Comparison of ENCODE assay signal across 8 cellular contexts in the genomic region with DNA sequence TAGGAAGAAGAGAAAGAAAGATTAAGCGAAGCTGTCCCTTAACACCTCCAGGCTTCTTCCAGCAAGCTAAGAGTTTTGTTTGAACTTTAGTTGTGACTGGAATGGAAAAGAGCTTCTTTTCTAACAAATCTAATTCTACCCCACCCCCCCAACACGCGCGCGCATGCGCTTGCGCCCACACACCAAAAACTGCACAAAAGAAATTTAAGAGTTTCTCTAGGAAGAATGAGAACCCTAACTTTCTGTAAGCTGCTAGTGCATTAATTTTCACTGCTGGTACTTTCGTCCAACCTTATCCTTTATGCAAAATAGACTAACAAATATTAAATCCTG. TPM values are rescaled to one million over a fixed set of nuclear protein-coding genes. Genes with fewer than 3 reads are reported as not detected.
DNase-seq lines count a peak whose midpoint lies in the region; FAIRE-seq and TF ChIP-seq lines count a peak whose summit lies in the region.

No MANE protein-coding gene starts in this region.

- H3K4me3 Mint-ChIP-seq in activated naive CD4-positive, alpha-beta T cell treated with anti-CD3 and anti-CD28 coated beads for 36 hours, result peak overlapping the region; percentile 52
- peak overlapping the region; percentile 90 for H3K4me3 Mint-ChIP-seq in type B pancreatic cell

- FAIRE-seq in RCC 7860 (lab: Jason Lieb, UNC), result no peak

- CTCF ChIA-PET in activated naive CD4-positive, alpha-beta T cell treated with anti-CD3 and anti-CD28 coated beads for 36 hours (lab: Charles Lee), result no interaction called here

- H3K36me3 Mint-ChIP-seq in activated naive CD4-positive, alpha-beta T cell treated with anti-CD3 and anti-CD28 coated beads for 36 hours (ENCODE audit: low read depth), result no peaks in the 10 kb centered on the region
- H3K36me3 Mint-ChIP-seq in type B pancreatic cell, result no peaks in the 10 kb centered on the region

- H3K4me1 Mint-ChIP-seq in activated naive CD4-positive, alpha-beta T cell treated with anti-CD3 and anti-CD28 coated beads for 36 hours (ENCODE audit: low read depth), result peaks cover 8% of the 10 kb centered on the region
- H3K4me1 Mint-ChIP-seq in type B pancreatic cell (ENCODE audit: unreplicated experiment), result peaks cover 13% of the 10 kb centered on the region

- peaks cover 36% of the 10 kb centered on the region for H3K27me3 Mint-ChIP-seq in activated naive CD4-positive, alpha-beta T cell treated with anti-CD3 and anti-CD28 coated beads for 36 hours (ENCODE audit: low read depth)
- H3K27me3 Mint-ChIP-seq in type B pancreatic cell, result peaks cover 59% of the 10 kb centered on the region

- H3K27ac Mint-ChIP-seq in activated naive CD4-positive, alpha-beta T cell treated with anti-CD3 and anti-CD28 coated beads for 36 hours, result no peak overlapping the region
- peak overlapping the region; percentile 33 for H3K27ac Mint-ChIP-seq in type B pancreatic cell

- H3K9me3 Mint-ChIP-seq in activated naive CD4-positive, alpha-beta T cell treated with anti-CD3 and anti-CD28 coated beads for 36 hours, result peaks cover 2% of the 10 kb centered on the region
- H3K9me3 Mint-ChIP-seq in type B pancreatic cell, result no peaks in the 10 kb centered on the region

- intact Hi-C loops in activated naive CD4-positive, alpha-beta T cell treated with anti-CD3 and anti-CD28 coated beads for 36 hours (cut with micrococcal nuclease), result no loop called here

- DNase-seq in activated naive CD4-positive, alpha-beta T cell treated with anti-CD3 and anti-CD28 coated beads for 36 hours, result no peak
- no peak for DNase-seq in activated naive CD4-positive, alpha-beta T cell treated with anti-CD3 and anti-CD28 coated beads, Interleukin-2, amount 50 U/mL, for 16 hours
- DNase-seq in cerebellar cortex (ENCODE audit: low spot score) (peak; percentile 7), lung microvascular endothelial cell (ENCODE audit: low read depth in 2 of 2) (peak; percentile 15 to 17), type B pancreatic cell (ENCODE audit: extremely low spot score, unreplicated experiment) (no peak), SIG-M5 treated with dmso at 0.1 percent for 504 hours (lab: John Stamatoyannopoulos, UW; ENCODE audit: unreplicated experiment) (no peak), NCI-H82 (lab: John Stamatoyannopoulos, UW) (no peak), RCC 7860 (ENCODE audit: low spot score) (no peak)

- no peak for TF ChIP-seq CTCF in type B pancreatic cell (conservative IDR thresholded peaks at IDR 0.05)

RNA-seq across cellular contexts. Expression of a gene that starts 9.0 kb away (rescaled TPM):
- under 1 TPM; 0.12 to 0.52 TPM for total RNA-seq in activated naive CD4-positive, alpha-beta T cell treated with anti-CD3 and anti-CD28 coated beads for 36 hours
- total RNA-seq in lung microvascular endothelial cell (1.2 and 1.3 TPM in 2 replicates), type B pancreatic cell (ENCODE audit: low replicate concordance) (11.8 and 20.7 TPM in 2 replicates)

Comparison
In these comparisons a context has a peak if more than half of its experiments do, and no peak if none do; other contexts are left out.
1. DNase-seq: peak in cerebellar cortex (single experiment) and lung microvascular endothelial cell (2 of 2); none in activated naive CD4-positive, alpha-beta T cell treated with anti-CD3 and anti-CD28 coated beads for 36 hours (single experiment), activated naive CD4-positive, alpha-beta T cell treated with anti-CD3 and anti-CD28 coated beads, Interleukin-2, amount 50 U/mL, for 16 hours (single experiment), type B pancreatic cell (single experiment), SIG-M5 treated with dmso at 0.1 percent for 504 hours (single experiment), NCI-H82 (single experiment) and RCC 7860 (single experiment).